10 cellular contexts compared by ENCODE assay signal in the genomic region with DNA sequence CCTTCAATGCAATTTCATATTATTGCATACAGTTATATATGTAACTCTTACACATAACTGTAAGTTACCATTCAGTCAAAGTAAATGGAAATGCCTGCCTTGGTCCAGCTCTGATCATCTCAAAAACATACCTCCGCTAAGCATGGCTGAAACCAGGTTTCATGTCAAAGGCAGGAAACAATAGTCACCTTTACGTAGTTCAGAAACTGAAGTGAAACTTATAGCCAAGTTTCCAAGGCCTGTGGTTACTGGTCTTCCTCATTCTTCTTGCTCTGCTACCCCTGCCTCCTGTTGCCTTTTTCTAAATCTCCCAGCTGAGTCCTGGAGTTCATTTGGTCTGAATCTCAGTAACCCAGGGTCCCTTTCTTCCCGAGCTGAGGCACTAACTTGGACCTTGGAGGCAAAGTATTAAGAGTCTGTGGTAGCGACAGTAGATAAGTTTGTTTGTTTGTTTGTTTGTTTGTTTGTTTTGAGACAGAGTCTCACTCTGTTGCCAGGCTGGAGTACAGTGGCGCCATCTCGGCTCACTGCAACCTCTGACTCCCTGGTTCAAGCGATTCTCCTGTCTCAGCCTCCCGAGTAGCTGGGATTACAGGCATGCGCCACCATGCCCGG. TPM values are rescaled to one million over a fixed set of nuclear protein-coding genes. Genes with fewer than 3 reads are reported as not detected.
DNase-seq lines count a peak whose midpoint lies in the region; ATAC-seq and TF ChIP-seq lines count a peak whose summit lies in the region.
"Had no signal": no experiment of that assay in that cellular context is flagged by ENCODE, and none has a peak within 500 bp of the region (broad histone marks: within the 10 kb centered on the region; RNA-seq: fewer than 3 reads in every experiment).

No MANE protein-coding gene starts in this region.

- TF ChIP-seq EP300 in transverse colon (IDR thresholded peaks at IDR 0.05; ENCODE audit: low read depth), result no peak

- TF ChIP-seq CTCF in GM06990 (IDR thresholded peaks at IDR 0.05; ENCODE audit: insufficient read depth, low read length, poor library complexity, severe bottlenecking) (no peak), transverse colon (IDR thresholded peaks at IDR 0.05) (no peak)

- no peak for TF ChIP-seq POLR2A in transverse colon (IDR thresholded peaks at IDR 0.05)

- ATAC-seq in GM19452 (IDR thresholded peaks at IDR 0.05; ENCODE audit: unreplicated experiment) (peak; percentile 57), HG03175 (IDR thresholded peaks at IDR 0.05; ENCODE audit: unreplicated experiment) (peak; percentile 67)
- peak; percentile 71 for ATAC-seq in activated CD8-positive, alpha-beta T cell treated with anti-CD3 and anti-CD28 coated beads, Interleukin-2, amount 10 ng/mL, durations not matched to agents 7 days and 5 days

- WGBS in transverse colon (ENCODE audit: low coverage in 1 of 2), 2 donors, result 80 to 89% methylated on average over 8 to 10 of the region's 10 CpGs

- DNase-seq in GM06990 (ENCODE audit: extremely low read depth, insufficient read length), result peak; percentile 66
- DNase-seq in activated CD8-positive, alpha-beta T cell treated with anti-CD3 and anti-CD28 coated beads, Interleukin-2, amount 10 ng/mL, durations not matched to agents 7 days and 5 days, result peak; percentile 34
- no peak for DNase-seq in transverse colon
- no peak for DNase-seq in HK-2 (ENCODE audit: unreplicated experiment)
- no peak for DNase-seq in T1000 (lab: John Stamatoyannopoulos, UW)
- no peak for DNase-seq in NCI-H2107 treated with DMSO at 0.1 percent for 48 hours (lab: John Stamatoyannopoulos, UW; ENCODE audit: unreplicated experiment)
- DNase-seq: kidney glomerular epithelial cell, NCI-H510A had no signal

- no peaks in the 10 kb centered on the region for H3K9me3 ChIP-seq in transverse colon

- H3K36me3 ChIP-seq in GM06990 (ENCODE audit: control insufficient read depth, insufficient read depth, low read length) (peaks cover 2% of the 10 kb centered on the region), transverse colon (no peaks in the 10 kb centered on the region)

- no peaks in the 10 kb centered on the region for H3K27me3 Mint-ChIP-seq in activated CD8-positive, alpha-beta T cell treated with anti-CD3 and anti-CD28 coated beads, Interleukin-2, amount 10 ng/mL, durations not matched to agents 7 days and 5 days (ENCODE audit: low read depth)

- H3K4me1 ChIP-seq in transverse colon, result no peaks in the 10 kb centered on the region

- in situ Hi-C loops in transverse colon (cut with MboI; ENCODE audit: low pct_ligation_motif_present in 1 of 4, low pct_unique_long_range_greater_than_20kb in 1 of 4, low sequenced_read_pairs in 3 of 4), result no loop called here

- H3K4me3 ChIP-seq in GM06990 (replicated peaks; ENCODE audit: low read depth, low read length), result peak overlapping the region; percentile 38
- no peak overlapping the region for H3K4me3 ChIP-seq in transverse colon

- CTCF ChIA-PET in activated CD8-positive, alpha-beta T cell treated with anti-CD3 and anti-CD28 coated beads, Interleukin-2, amount 10 ng/mL, durations not matched to agents 7 days and 5 days (lab: Charles Lee), result interaction anchor here (0.9 to 3.4 kb wide), 5 partner anchors 31 to 101 kb away, joined by 3 to 23 read pairs (median 5); a partner anchor contains a TSS

- H3K9me3 Mint-ChIP-seq in activated CD8-positive, alpha-beta T cell treated with anti-CD3 and anti-CD28 coated beads, Interleukin-2, amount 10 ng/mL, durations not matched to agents 7 days and 5 days (ENCODE audit: insufficient read depth), result no peaks in the 10 kb centered on the region

- H3K27ac ChIP-seq in transverse colon, result peak overlapping the region in 1 of 4 donors; percentile 29

- H3K27me3 ChIP-seq in GM06990 (replicated peaks; ENCODE audit: control insufficient read depth, insufficient read depth, low read length) (no peaks in the 10 kb centered on the region), transverse colon (no peaks in the 10 kb centered on the region)

- H3K27ac Mint-ChIP-seq in activated CD8-positive, alpha-beta T cell treated with anti-CD3 and anti-CD28 coated beads, Interleukin-2, amount 10 ng/mL, durations not matched to agents 7 days and 5 days, result peak overlapping the region; percentile 84

- peaks cover 62% of the 10 kb centered on the region for H3K4me1 Mint-ChIP-seq in activated CD8-positive, alpha-beta T cell treated with anti-CD3 and anti-CD28 coated beads, Interleukin-2, amount 10 ng/mL, durations not matched to agents 7 days and 5 days (ENCODE audit: low read depth)

- POLR2A ChIA-PET in activated CD8-positive, alpha-beta T cell treated with anti-CD3 and anti-CD28 coated beads, Interleukin-2, amount 10 ng/mL, durations not matched to agents 7 days and 5 days (lab: Charles Lee), result interaction anchor here (1.0 to 4.3 kb wide), 2 partner anchors 9 to 31 kb away, joined by 3 to 24 read pairs; a partner anchor contains a TSS

- H3K36me3 Mint-ChIP-seq in activated CD8-positive, alpha-beta T cell treated with anti-CD3 and anti-CD28 coated beads, Interleukin-2, amount 10 ng/mL, durations not matched to agents 7 days and 5 days (ENCODE audit: low read depth), result peaks cover 24% of the 10 kb centered on the region

- intact Hi-C loops in transverse colon (cut with DNase I; ENCODE audit: low total_unique reads), result no loop called here

- H3K4me3 Mint-ChIP-seq in activated CD8-positive, alpha-beta T cell treated with anti-CD3 and anti-CD28 coated beads, Interleukin-2, amount 10 ng/mL, durations not matched to agents 7 days and 5 days, result peak overlapping the region; percentile 5

RNA-seq across cellular contexts. Expression of a gene that starts 30.8 kb away (rescaled TPM):
- total RNA-seq in activated CD8-positive, alpha-beta T cell treated with anti-CD3 and anti-CD28 coated beads, Interleukin-2, amount 10 ng/mL, durations not matched to agents 7 days and 5 days, result 10 to 100 TPM; 16.7 to 17.5 TPM
- 10 to 100 TPM in 1 of 4 donors, 1 to 10 TPM in 2, under 1 TPM in 1; 0.41 to 10.7 (median 7.6) TPM for total RNA-seq in transverse colon

RNA-seq across cellular contexts. Expression of a gene that starts 46.8 kb away (rescaled TPM):
- 10 to 100 TPM; 26.8 to 28.8 TPM for total RNA-seq in activated CD8-positive, alpha-beta T cell treated with anti-CD3 and anti-CD28 coated beads, Interleukin-2, amount 10 ng/mL, durations not matched to agents 7 days and 5 days
- 10 to 100 TPM in 3 of 4 donors, under 1 TPM in 1; 1.00 to 60.3 (median 32.0) TPM for total RNA-seq in transverse colon

Comparison
In these comparisons a context has a peak if more than half of its experiments do, and no peak if none do; other contexts are left out.
1. DNase-seq: peak in GM06990 (single experiment) and activated CD8-positive, alpha-beta T cell treated with anti-CD3 and anti-CD28 coated beads, Interleukin-2, amount 10 ng/mL, durations not matched to agents 7 days and 5 days (single experiment); none in transverse colon (single experiment), HK-2 (single experiment), T1000 (single experiment) and NCI-H2107 treated with DMSO at 0.1 percent for 48 hours (single experiment).
2. Peak in every context shown above with its lines, with median percentiles within 50 percentile points of each other: ATAC-seq.